23 cellular contexts compared by ENCODE assay signal in the genomic region with DNA sequence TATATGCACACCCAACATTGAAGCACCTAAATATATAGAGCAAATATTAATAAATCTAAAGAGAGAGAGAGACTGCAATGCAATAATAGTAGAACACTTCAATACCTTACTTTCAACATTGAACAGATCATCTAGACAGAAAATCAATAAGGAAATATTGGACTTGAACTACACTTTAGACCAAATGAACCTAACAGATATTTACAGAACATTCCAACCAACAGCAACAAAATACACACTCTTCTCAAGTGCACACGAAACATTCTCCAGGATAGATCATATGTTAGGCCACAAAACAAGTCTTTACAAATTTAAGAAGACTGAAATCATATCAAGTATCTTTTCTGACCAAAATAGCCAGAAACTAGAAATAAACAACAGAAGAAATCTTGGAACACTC.
"Had no signal": no experiment of that assay in that cellular context is flagged by ENCODE, and none has a peak within 500 bp of the region (broad histone marks: within the 10 kb centered on the region; RNA-seq: fewer than 3 reads in every experiment).

No MANE protein-coding gene starts in this region.

- FAIRE-seq: K562 had no signal

- ATAC-seq: activated CD4-positive, CD25-positive, alpha-beta regulatory T cell treated with anti-CD3 and anti-CD28 coated beads, Interleukin-2, amount 50 U/mL, for 24 hours; activated CD8-positive, alpha-beta T cell treated with anti-CD3 and anti-CD28 coated beads for 36 hours; K562 had no signal

- H3K9me3 ChIP-seq: Peyer's patch, SJCRH30, SK-N-SH had no signal

- H3K27me3 ChIP-seq: Peyer's patch, SJCRH30 had no signal

- DNase-seq: activated CD4-positive, alpha-beta T cell treated with anti-CD3 and anti-CD28 coated beads for 4 hours; activated CD8-positive, alpha-beta memory T cell treated with anti-CD3 and anti-CD28 coated beads, Interleukin-2, amount 50 U/mL, for 48 hours; activated CD8-positive, alpha-beta T cell treated with anti-CD3 and anti-CD28 coated beads for 36 hours; activated T-cell treated with anti-CD3 and anti-CD28 coated beads, Interleukin-2, amount 50 U/mL, for 1 hour; amygdala; Kasumi-1; NCI-H1048; NCI-H146; NCI-H187 treated with DMSO at 0.1 percent for 48 hours; NCI-H2081 treated with DMSO at 0.1 percent for 48 hours; NCI-H2171; NCI-H2227 treated with DMSO at 0.1 percent for 48 hours; NCI-H446 treated with DMSO at 0.1 percent for 48 hours; NCI-H526 treated with DMSO at 0.1 percent for 48 hours; NCI-H82; Peyer's patch; Right ventricle myocardium superior; SJCRH30; SK-N-SH; T-helper 1 cell had no signal

- H3K4me1 ChIP-seq: Peyer's patch, SJCRH30 had no signal

- H3K36me3 ChIP-seq: Peyer's patch, SJCRH30 had no signal

- H3K4me3 ChIP-seq: K562, Peyer's patch, SJCRH30 had no signal

- H3K4me2 ChIP-seq: SK-N-SH had no signal

- H3K27ac ChIP-seq: Peyer's patch, RWPE1, SJCRH30 had no signal

- H3K9ac ChIP-seq: SK-N-SH had no signal
